8 cellular contexts compared by ENCODE assay signal in genomic region chr14:68232643-68233055, GRCh38.
A peak's percentile ranks its signal among the peaks of the same experiment; 100 is the strongest.
DNase-seq lines count a peak whose midpoint lies in the region; ATAC-seq lines count a peak whose summit lies in the region.

No MANE protein-coding gene starts in this region.

- H3K9me3 Mint-ChIP-seq in activated CD4-positive, alpha-beta memory T cell treated with anti-CD3 and anti-CD28 coated beads for 36 hours, result no peaks in the 10 kb centered on the region

- H3K36me3 Mint-ChIP-seq in activated CD4-positive, alpha-beta memory T cell treated with anti-CD3 and anti-CD28 coated beads for 36 hours, result peaks cover 3% of the 10 kb centered on the region

- CTCF ChIA-PET in activated CD4-positive, alpha-beta memory T cell treated with anti-CD3 and anti-CD28 coated beads for 36 hours (lab: Charles Lee), result interaction anchor here (0.7 to 2.5 kb wide), 8 partner anchors 17 to 612 kb away, joined by 3 to 12 read pairs (median 5); no protein-coding TSS in a partner anchor

- POLR2A ChIA-PET in activated CD4-positive, alpha-beta memory T cell treated with anti-CD3 and anti-CD28 coated beads for 36 hours (lab: Charles Lee), result interaction anchor here (1.2 kb wide), 1 partner anchor 22 kb away, joined by 9 read pairs; no protein-coding TSS in a partner anchor

- DNase-seq in AG20443 (ENCODE audit: low spot score), result peak; percentile 84
- DNase-seq in activated CD4-positive, alpha-beta memory T cell treated with anti-CD3 and anti-CD28 coated beads for 36 hours, result peak; percentile 64
- peak; percentile 38 for DNase-seq in left cardiac atrium
- DNase-seq in stimulated activated CD4-positive, alpha-beta T cell treated with anti-CD3 and anti-CD28 coated beads, Interleukin-2, amount 100 ng/mL, for 48 hours, result peak; percentile 16 to 23
- no peak for DNase-seq in NCI-H526 (lab: John Stamatoyannopoulos, UW)
- no peak for DNase-seq in NCI-H748 treated with DMSO at 0.1 percent for 48 hours (lab: John Stamatoyannopoulos, UW)

- ATAC-seq in GM19025 (IDR thresholded peaks at IDR 0.05; ENCODE audit: low read depth, unreplicated experiment) (peak; percentile 84), HG03175 (IDR thresholded peaks at IDR 0.05; ENCODE audit: unreplicated experiment) (peak; percentile 50), left cardiac atrium (peak; percentile 94 to 99)

- H3K27ac Mint-ChIP-seq in activated CD4-positive, alpha-beta memory T cell treated with anti-CD3 and anti-CD28 coated beads for 36 hours, result no peak overlapping the region

- H3K27me3 Mint-ChIP-seq in activated CD4-positive, alpha-beta memory T cell treated with anti-CD3 and anti-CD28 coated beads for 36 hours, result no peaks in the 10 kb centered on the region

- H3K4me3 Mint-ChIP-seq in activated CD4-positive, alpha-beta memory T cell treated with anti-CD3 and anti-CD28 coated beads for 36 hours, result no peak overlapping the region

- intact Hi-C loops in activated CD4-positive, alpha-beta memory T cell treated with anti-CD3 and anti-CD28 coated beads for 36 hours (cut with micrococcal nuclease), result loop anchor here (1.0 to 5.0 kb wide), 4 partner anchors 21 to 560 kb away; partner anchors contain the start of gene ZFP36L1
- intact Hi-C loops in left cardiac atrium (cut with DNase I), result no loop called here

- peaks cover 22% of the 10 kb centered on the region for H3K4me1 Mint-ChIP-seq in activated CD4-positive, alpha-beta memory T cell treated with anti-CD3 and anti-CD28 coated beads for 36 hours (ENCODE audit: low read depth)

Comparison
In these comparisons a context has a peak if more than half of its experiments do, and no peak if none do; other contexts are left out.
1. DNase-seq: peak in AG20443 (single experiment), activated CD4-positive, alpha-beta memory T cell treated with anti-CD3 and anti-CD28 coated beads for 36 hours (single experiment), left cardiac atrium (single experiment) and stimulated activated CD4-positive, alpha-beta T cell treated with anti-CD3 and anti-CD28 coated beads, Interleukin-2, amount 100 ng/mL, for 48 hours (2 of 2); none in NCI-H526 (0 of 2) and NCI-H748 treated with DMSO at 0.1 percent for 48 hours (single experiment).
2. Peak in every context shown above with its lines, with median percentiles within 50 percentile points of each other: ATAC-seq.